Comparison of ENCODE assay signal across 22 cellular contexts in genomic region chr2:109216332-109216731, GRCh38.
DNase-seq lines count a peak whose midpoint lies in the region; ATAC-seq, FAIRE-seq and TF ChIP-seq lines count a peak whose summit lies in the region.
"Had no signal": no experiment of that assay in that cellular context is flagged by ENCODE, and none has a peak within 500 bp of the region (broad histone marks: within the 10 kb centered on the region; RNA-seq: fewer than 3 reads in every experiment).

No MANE protein-coding gene starts in this region.

- H3K4me2 ChIP-seq in H1 (ENCODE audit: insufficient read depth in 1 of 2, low read depth in 2 of 2, low read length in 2 of 2), result no peak overlapping the region

- FAIRE-seq in H1 (lab: Jason Lieb, UNC), result no peak

- H3K9me3 ChIP-seq in heart right ventricle, result no peaks in the 10 kb centered on the region
- no peaks in the 10 kb centered on the region for H3K9me3 ChIP-seq in H1 (ENCODE audit: insufficient read depth in 2 of 2, low read depth in 1 of 2, low read length in 1 of 2)
- H3K9me3 ChIP-seq: spleen, suprapubic skin had no signal

- peaks cover 8% of the 10 kb centered on the region for H3K9me3 Mint-ChIP-seq in type B pancreatic cell
- H3K9me3 Mint-ChIP-seq: activated naive CD8-positive, alpha-beta T cell treated with anti-CD3 and anti-CD28 coated beads for 36 hours; HFFc6; neural crest cell had no signal

- H3K4me1 Mint-ChIP-seq in type B pancreatic cell (ENCODE audit: unreplicated experiment), result peaks cover 29% of the 10 kb centered on the region

- TF ChIP-seq EP300 in H1 (IDR thresholded peaks at IDR 0.05; ENCODE audit: borderline replicate concordance in 1 of 2, low read depth in 2 of 2, low read length in 2 of 2), result no peak

- H4K91ac ChIP-seq in H1 (replicated peaks; ENCODE audit: insufficient read length, low read length), result no peak overlapping the region

- H3K36me3 Mint-ChIP-seq in type B pancreatic cell, result no peaks in the 10 kb centered on the region
- H3K36me3 Mint-ChIP-seq: mesothelial cell of epicardium had no signal

- no peak overlapping the region for H3K14ac ChIP-seq in H1 (ENCODE audit: insufficient read length)

- H3K27ac ChIP-seq in heart right ventricle, result no peak overlapping the region
- H3K27ac ChIP-seq in H1 (ENCODE audit: low read depth, low read length), result no peak overlapping the region
- H3K27ac ChIP-seq: coronary artery, spleen, suprapubic skin had no signal

- peak overlapping the region; percentile 71 for H4K8ac ChIP-seq in H1 (ENCODE audit: extremely low read depth, insufficient read depth, low read length)

- H2BK12ac ChIP-seq in H1 (ENCODE audit: low read depth, low read length), result no peak overlapping the region

- no peak overlapping the region for H3K9ac ChIP-seq in H1 (replicated peaks in 1 of 4; ENCODE audit: extremely low read depth in 1 of 4, low read depth in 3 of 4, low read length in 3 of 4)

- no peak overlapping the region for H3K23ac ChIP-seq in H1 (ENCODE audit: insufficient read length)

- H3K4me3 ChIP-seq in heart right ventricle, result no peak overlapping the region
- H3K4me3 ChIP-seq in H1 (ENCODE audit: extremely low read depth in 1 of 4, insufficient read depth in 2 of 4, low read depth in 3 of 4, low read length in 4 of 4), result no peak overlapping the region
- H3K4me3 ChIP-seq: coronary artery, spleen, suprapubic skin had no signal

- TF ChIP-seq RAD21 in H1 (IDR thresholded peaks at IDR 0.05 in 1 of 2, conservative IDR thresholded peaks at IDR 0.05 in 1 of 2; ENCODE audit: low read depth in 2 of 2, low read length in 2 of 2), result peak; percentile 36 to 55

- no peak overlapping the region for H3K4ac ChIP-seq in H1 (replicated peaks; ENCODE audit: insufficient read length, low read depth, low read length)

- H4K5ac ChIP-seq in H1 (ENCODE audit: insufficient read length, low read depth, low read length), result no peak overlapping the region

- H3K23me2 ChIP-seq in H1 (ENCODE audit: low read depth, low read length), result no peaks in the 10 kb centered on the region

- no peaks in the 10 kb centered on the region for H4K20me1 ChIP-seq in H1 (replicated peaks in 1 of 2; ENCODE audit: control insufficient read depth in 1 of 2, insufficient read depth in 2 of 2, low read length in 2 of 2)

- H3K27me3 ChIP-seq in heart right ventricle (peaks cover 0 to 19% (median 0%) of the 10 kb centered on the region in 7 donors), H1 (replicated peaks in 1 of 4; ENCODE audit: control insufficient read depth in 3 of 4, extremely low read depth in 1 of 4, insufficient read depth in 3 of 4, low read length in 3 of 4) (no peaks in the 10 kb centered on the region; a peak in 1 of 7 replicates)
- H3K27me3 ChIP-seq: suprapubic skin had no signal

- no peak overlapping the region for H3K27ac Mint-ChIP-seq in type B pancreatic cell
- H3K27ac Mint-ChIP-seq: activated naive CD8-positive, alpha-beta T cell treated with anti-CD3 and anti-CD28 coated beads for 36 hours; HFFc6; mesothelial cell of epicardium had no signal

- H3K36me3 ChIP-seq in heart right ventricle, result no peaks in the 10 kb centered on the region
- H3K36me3 ChIP-seq in H1 (ENCODE audit: control insufficient read depth in 2 of 4, insufficient read depth in 4 of 4, low read length in 3 of 4), result no peaks in the 10 kb centered on the region
- H3K36me3 ChIP-seq: spleen, suprapubic skin had no signal

- CTCF ChIA-PET in H1 (lab: Charles Lee; ENCODE audit: partially characterized antibody), result interaction anchor here (0.7 to 2.0 kb wide), 14 partner anchors 8 to 294 kb away, joined by 3 to 10 read pairs (median 4); no protein-coding TSS in a partner anchor

- no peak overlapping the region for H2BK120ac ChIP-seq in H1 (replicated peaks; ENCODE audit: low read depth, low read length)

- POLR2A ChIA-PET in H1 (lab: Charles Lee; ENCODE audit: partially characterized antibody), result no interaction called here

- WGBS in heart right ventricle, 2 donors, result 79 to 81% methylated on average over 6 of the region's 6 CpGs
- 74% methylated on average over 6 of the region's 6 CpGs; no CpG with 5 or more reads in 1 of the 2 experiments for WGBS in H1 (ENCODE audit: extremely low coverage in 1 of 2, insufficient coverage in 1 of 2, insufficient read length in 1 of 2, insufficient replicate concordance in 2 of 2, low coverage in 1 of 2, low lambda C conversion rate in 2 of 2, missing lambda C conversion rate in 1 of 2), 2 experiments

- H2BK5ac ChIP-seq in H1 (ENCODE audit: low read depth, low read length), result no peak overlapping the region

- no peak overlapping the region for H3K18ac ChIP-seq in H1 (ENCODE audit: extremely low read depth, low read length)

- H2AK5ac ChIP-seq in H1 (ENCODE audit: low read depth, low read length), result no peak overlapping the region

- DNase-seq in cardiac septum (ENCODE audit: low spot score), result peak; percentile 71
- no peak for DNase-seq in heart right ventricle
- DNase-seq in MV-4-11 (lab: John Stamatoyannopoulos, UW), result peak; percentile 21
- no peak for DNase-seq in H1 (ENCODE audit: low read depth in 1 of 2, low spot score in 2 of 2)
- DNase-seq in type B pancreatic cell (ENCODE audit: extremely low spot score, unreplicated experiment), result peak; percentile 55
- DNase-seq in NCI-H2029 treated with DMSO at 0.1 percent for 48 hours (lab: John Stamatoyannopoulos, UW), result no peak
- DNase-seq in NCI-H2029 (lab: John Stamatoyannopoulos, UW), result no peak
- DNase-seq: activated CD4-positive, alpha-beta T cell treated with anti-CD3 and anti-CD28 coated beads, Interleukin-2, amount 10 ng/mL, durations not matched to agents 24 days and 14 days; activated naive CD8-positive, alpha-beta T cell treated with anti-CD3 and anti-CD28 coated beads for 36 hours; Calu3; HFFc6; Kasumi-1; NCI-H187; NCI-H446 treated with DMSO at 0.1 percent for 48 hours; PC-3; spleen; T-helper 9 cell had no signal

- no peak for TF ChIP-seq CTCF in heart right ventricle (IDR thresholded peaks at IDR 0.05)
- peak in 2 of 3 experiments; percentile 21 to 25; a peak in 3 of 4 replicates for TF ChIP-seq CTCF in H1 (IDR thresholded peaks at IDR 0.05; ENCODE audit: control extremely low read depth in 1 of 3, insufficient read depth in 1 of 3, low read depth in 1 of 3, low read length in 3 of 3)
- no peak for TF ChIP-seq CTCF in type B pancreatic cell (conservative IDR thresholded peaks at IDR 0.05)

- no peak overlapping the region for H2BK20ac ChIP-seq in H1 (ENCODE audit: low read length)

- H3K4me3 Mint-ChIP-seq in type B pancreatic cell, result no peak overlapping the region
- H3K4me3 Mint-ChIP-seq: activated naive CD8-positive, alpha-beta T cell treated with anti-CD3 and anti-CD28 coated beads for 36 hours; HFFc6; mesothelial cell of epicardium; neural crest cell had no signal

- no peak for TF ChIP-seq POLR2A in H1 (IDR thresholded peaks at IDR 0.05; ENCODE audit: control extremely low read depth in 1 of 2, low read depth in 2 of 2, low read length in 2 of 2)

- no peaks in the 10 kb centered on the region for H3K79me1 ChIP-seq in H1 (ENCODE audit: low read depth, low read length)

- no peak overlapping the region for H3K56ac ChIP-seq in H1 (replicated peaks; ENCODE audit: insufficient read length, low read depth, low read length)

- no peak overlapping the region for H2BK15ac ChIP-seq in H1 (ENCODE audit: low read length)

- no peaks in the 10 kb centered on the region for H3K79me2 ChIP-seq in H1 (ENCODE audit: control insufficient read depth in 1 of 2, insufficient read depth in 2 of 2, low read length in 2 of 2)

- intact Hi-C loops in cardiac septum (cut with DNase I) (no loop called here), heart right ventricle (cut with DNase I) (loop anchor here in 1 of 10 donors (10.0 kb wide), 1 partner anchor 82 kb away; no protein-coding TSS in a partner anchor)

- ATAC-seq in heart right ventricle (no peak), GM18868 (IDR thresholded peaks at IDR 0.05; ENCODE audit: unreplicated experiment) (no peak)
- ATAC-seq: PC-3 had no signal

- peaks cover 20% of the 10 kb centered on the region for H3K27me3 Mint-ChIP-seq in type B pancreatic cell

- peaks cover 3 to 55% (median 32%) of the 10 kb centered on the region in 9 donors for H3K4me1 ChIP-seq in heart right ventricle
- no peaks in the 10 kb centered on the region; a peak in 1 of 7 replicates for H3K4me1 ChIP-seq in H1 (replicated peaks in 1 of 4; ENCODE audit: control insufficient read depth in 3 of 4, insufficient read depth in 4 of 4, low read length in 3 of 4)

- H2AFZ ChIP-seq in H1 (ENCODE audit: low read length), result no peak overlapping the region

TF ChIP-seq in H1, 55 proteins besides CTCF, POLR2A, EP300 and RAD21 (continues in another document):
- TF ChIP-seq KDM4A (IDR thresholded peaks at IDR 0.05; ENCODE audit: low read depth, low read length, severe bottlenecking), result no peak
- TF ChIP-seq EZH2 (IDR thresholded peaks at IDR 0.05; ENCODE audit: low read depth, low read length, severe bottlenecking), result no peak
- TF ChIP-seq TAF1 (IDR thresholded peaks at IDR 0.05; ENCODE audit: low read depth, low read length), result no peak
- no peak for TF ChIP-seq BRCA1 (IDR thresholded peaks at IDR 0.05; ENCODE audit: low read depth, low read length)
- TF ChIP-seq CEBPB (IDR thresholded peaks at IDR 0.05; ENCODE audit: low read depth, low read length), result no peak
- no peak for TF ChIP-seq CHD1 (IDR thresholded peaks at IDR 0.05; ENCODE audit: low read depth, low read length)
- TF ChIP-seq MAFK (IDR thresholded peaks at IDR 0.05; ENCODE audit: low read depth, low read length), result no peak
- no peak for TF ChIP-seq BCL11A (IDR thresholded peaks at IDR 0.05; ENCODE audit: low read depth in 2 of 2, low read length in 2 of 2)
- no peak for TF ChIP-seq SIX5 (IDR thresholded peaks at IDR 0.05; ENCODE audit: low read depth, low read length)
- no peak for TF ChIP-seq SP2 (IDR thresholded peaks at IDR 0.05; ENCODE audit: low read length)
- TF ChIP-seq RBBP5 (IDR thresholded peaks at IDR 0.05; ENCODE audit: borderline replicate concordance, low read depth, low read length), result no peak
- no peak for TF ChIP-seq FOSL1 (IDR thresholded peaks at IDR 0.05; ENCODE audit: insufficient read depth, low read depth, low read length)
- TF ChIP-seq CREB1 (IDR thresholded peaks at IDR 0.05), result no peak
- no peak for TF ChIP-seq POU5F1 (IDR thresholded peaks at IDR 0.05; ENCODE audit: low read depth, low read length)
- TF ChIP-seq SP4 (IDR thresholded peaks at IDR 0.05; ENCODE audit: low read length), result no peak
- TF ChIP-seq JUND (IDR thresholded peaks at IDR 0.05; ENCODE audit: low read length), result no peak
- TF ChIP-seq KDM1A (IDR thresholded peaks at IDR 0.05; ENCODE audit: borderline replicate concordance, low read length), result no peak
- TF ChIP-seq, protein P1, sequence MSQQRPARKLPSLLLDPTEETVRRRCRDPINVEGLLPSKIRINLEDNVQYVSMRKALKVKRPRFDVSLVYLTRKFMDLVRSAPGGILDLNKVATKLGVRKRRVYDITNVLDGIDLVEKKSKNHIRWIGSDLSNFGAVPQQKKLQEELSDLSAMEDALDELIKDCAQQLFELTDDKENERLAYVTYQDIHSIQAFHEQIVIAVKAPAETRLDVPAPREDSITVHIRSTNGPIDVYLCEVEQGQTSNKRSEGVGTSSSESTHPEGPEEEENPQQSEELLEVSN (IDR thresholded peaks at IDR 0.05), result no peak

Comparison
In these comparisons a context has a peak if more than half of its experiments do, and no peak if none do; other contexts are left out.
1. DNase-seq: peak in cardiac septum (single experiment), MV-4-11 (single experiment) and type B pancreatic cell (single experiment); none in heart right ventricle (0 of 2), H1 (0 of 2), NCI-H2029 treated with DMSO at 0.1 percent for 48 hours (single experiment) and NCI-H2029 (single experiment).
2. CTCF ChIP-seq: peak in H1 (2 of 3); none in heart right ventricle (0 of 9) and type B pancreatic cell (single experiment).